Comparison of ENCODE assay signal across 34 cellular contexts in genomic region chr7:150594817-150595216, GRCh38. TPM values are rescaled to one million over a fixed set of nuclear protein-coding genes. Genes with fewer than 3 reads are reported as not detected.
"Had no signal": no experiment of that assay in that cellular context is flagged by ENCODE, and none has a peak within 500 bp of the region (broad histone marks: within the 10 kb centered on the region; RNA-seq: fewer than 3 reads in every experiment).

No MANE protein-coding gene starts in this region.

- H3K27me3 Mint-ChIP-seq: activated CD4-positive, alpha-beta T cell treated with anti-CD3 and anti-CD28 coated beads, Interleukin-2, amount 10 ng/mL, durations not matched to agents 7 days and 5 days; activated naive CD4-positive, alpha-beta T cell treated with anti-CD3 and anti-CD28 coated beads, Interleukin-2, amount 10 ng/mL, durations not matched to agents 7 days and 5 days; stimulated activated naive CD8-positive, alpha-beta T cell treated with anti-CD3 and anti-CD28 coated beads, Interleukin-15, amount 100 ng/mL, for 72 hours had no signal

- H3K9me3 ChIP-seq: adrenal gland, body of pancreas, colonic mucosa, pancreas, prostate gland, thyroid gland, upper lobe of right lung had no signal

- H3K36me3 ChIP-seq: adrenal gland, colonic mucosa, gastroesophageal sphincter, pancreas, prostate gland, thyroid gland, upper lobe of right lung had no signal

- H3K4me1 ChIP-seq: adrenal gland, body of pancreas, colonic mucosa, gastroesophageal sphincter, pancreas, prostate gland, thyroid gland, upper lobe of right lung had no signal

- H3K27me3 ChIP-seq: adrenal gland, body of pancreas, colonic mucosa, gastroesophageal sphincter, pancreas, thyroid gland, upper lobe of right lung had no signal

- H3K27ac Mint-ChIP-seq: activated CD4-positive, alpha-beta T cell treated with anti-CD3 and anti-CD28 coated beads, Interleukin-2, amount 10 ng/mL, durations not matched to agents 7 days and 5 days; activated naive CD4-positive, alpha-beta T cell treated with anti-CD3 and anti-CD28 coated beads, Interleukin-2, amount 10 ng/mL, durations not matched to agents 7 days and 5 days; activated T-helper 1 cell treated with anti-CD3 and anti-CD28 coated beads, Interleukin-12 subunit alpha, Interleukin-12 subunit beta, Interleukin-2, Interleukin-4 antibody, amounts not matched to agents 30 ng/mL and 10 ng/mL and 1 ng/mL, durations not matched to agents 14 hours and 24 hours and 36 hours; stimulated activated memory B cell treated with anti-CD40 and anti-IgM and Interleukin-4, amounts not matched to agents 10 μg/mL and 1 μg/mL and 100 μg/mL, for 72 hours had no signal

- H3K4me3 Mint-ChIP-seq: activated CD4-positive, alpha-beta T cell treated with anti-CD3 and anti-CD28 coated beads, Interleukin-2, amount 10 ng/mL, durations not matched to agents 7 days and 5 days; activated naive CD4-positive, alpha-beta T cell treated with anti-CD3 and anti-CD28 coated beads, Interleukin-2, amount 10 ng/mL, durations not matched to agents 7 days and 5 days; activated T-helper 1 cell treated with anti-CD3 and anti-CD28 coated beads, Interleukin-12 subunit alpha, Interleukin-12 subunit beta, Interleukin-2, Interleukin-4 antibody, amounts not matched to agents 30 ng/mL and 10 ng/mL and 1 ng/mL, durations not matched to agents 14 hours and 24 hours and 36 hours; stimulated activated memory B cell treated with anti-CD40 and anti-IgM and Interleukin-4, amounts not matched to agents 10 μg/mL and 1 μg/mL and 100 μg/mL, for 72 hours had no signal

- H3K27ac ChIP-seq: adrenal gland, body of pancreas, colonic mucosa, gastroesophageal sphincter, pancreas, prostate gland, thyroid gland, upper lobe of right lung had no signal

- H3K4me3 ChIP-seq: adrenal gland, body of pancreas, colonic mucosa, gastroesophageal sphincter, lung, pancreas, prostate gland, smooth muscle cell, thyroid gland, upper lobe of right lung had no signal

- ATAC-seq: body of pancreas; gastroesophageal sphincter; left lobe of liver; pancreas; stimulated activated memory B cell treated with anti-CD40 and anti-IgM and Interleukin-4, amounts not matched to agents 10 μg/mL and 1 μg/mL and 100 μg/mL, for 72 hours; stimulated activated naive CD8-positive, alpha-beta T cell treated with anti-CD3 and anti-CD28 coated beads, Interleukin-15, amount 100 ng/mL, for 72 hours; upper lobe of right lung had no signal

- DNase-seq: activated CD4-positive, alpha-beta T cell treated with anti-CD3 and anti-CD28 coated beads, Interleukin-2, amount 10 ng/mL, durations not matched to agents 7 days and 5 days; activated CD4-positive, CD25-positive, alpha-beta regulatory T cell treated with anti-CD3 and anti-CD28 coated beads, Interleukin-2, amount 50 U/mL, for 72 hours; activated effector memory CD4-positive, alpha-beta T cell treated with anti-CD3 and anti-CD28 coated beads, Interleukin-2, amount 50 U/mL, for 16 hours; activated naive CD4-positive, alpha-beta T cell treated with anti-CD3 and anti-CD28 coated beads, Interleukin-2, amount 10 ng/mL, durations not matched to agents 7 days and 5 days; adrenal gland; aorta; body of pancreas; cerebellar nuclear complex; colonic mucosa; effector memory CD4-positive, alpha-beta T cell; hypothalamus; mesendoderm; nucleus accumbens; pancreas; retina; stimulated activated CD4-positive, alpha-beta T cell treated with anti-CD3 and anti-CD28 coated beads, Interleukin-1b, Interleukin-23, amount 100 ng/mL, for 48 hours; stimulated activated CD4-positive, alpha-beta T cell treated with anti-CD3 and anti-CD28 coated beads, Interleukin-4, amount 100 ng/mL, for 4 hours; stimulated activated CD8-positive, alpha-beta memory T cell treated with anti-CD3 and anti-CD28 coated beads, Interleukin-4, amount 100 ng/mL, for 48 hours; stimulated activated naive CD8-positive, alpha-beta T cell treated with anti-CD3 and anti-CD28 coated beads, Interleukin-15, amount 100 ng/mL, for 72 hours; substantia nigra; T-helper 2 cell; thyroid gland; upper lobe of right lung had no signal

- H3K4me1 Mint-ChIP-seq: stimulated activated memory B cell treated with anti-CD40 and anti-IgM and Interleukin-4, amounts not matched to agents 10 μg/mL and 1 μg/mL and 100 μg/mL, for 72 hours had no signal

RNA-seq across cellular contexts. Expression of gene GIMAP4, which starts 27.6 kb away (rescaled TPM):
- total RNA-seq: fibroblast of lung, fibroblast of villous mesenchyme, smooth muscle cell had no signal
- polyA plus RNA-seq: fibroblast of lung, neural cell, smooth muscle cell had no signal

RNA-seq across cellular contexts. Expression of gene GIMAP6, which starts 37.4 kb away (rescaled TPM):
- total RNA-seq: fibroblast of villous mesenchyme, kidney epithelial cell, smooth muscle cell had no signal
- polyA plus RNA-seq: fibroblast of lung, neural cell, smooth muscle cell had no signal
